Comparison of ENCODE assay signal across 25 cellular contexts in genomic region chr2:175432793-175433192, GRCh38.
"Had no signal": no experiment of that assay in that cellular context is flagged by ENCODE, and none has a peak within 500 bp of the region (broad histone marks: within the 10 kb centered on the region; RNA-seq: fewer than 3 reads in every experiment).

No MANE protein-coding gene starts in this region.

- H3K27ac Mint-ChIP-seq: activated B cell treated with CpG ODN at 0.5 μM for 24 hours; activated CD4-positive, alpha-beta memory T cell treated with anti-CD3 and anti-CD28 coated beads for 36 hours; activated naive CD4-positive, alpha-beta T cell treated with anti-CD3 and anti-CD28 coated beads for 36 hours; activated naive CD4-positive, alpha-beta T cell treated with anti-CD3 and anti-CD28 coated beads, Interleukin-2, amount 50 U/mL, for 72 hours; activated T-helper 1 cell treated with anti-CD3 and anti-CD28 coated beads, Interleukin-12 subunit alpha, Interleukin-12 subunit beta, Interleukin-2, Interleukin-4 antibody, amounts not matched to agents 30 ng/mL and 10 ng/mL and 1 ng/mL, durations not matched to agents 14 hours and 24 hours and 36 hours had no signal

- H3K9me3 Mint-ChIP-seq: activated CD4-positive, alpha-beta memory T cell treated with anti-CD3 and anti-CD28 coated beads for 36 hours; activated naive CD4-positive, alpha-beta T cell treated with anti-CD3 and anti-CD28 coated beads, Interleukin-2, amount 50 U/mL, for 72 hours; activated T-helper 1 cell treated with anti-CD3 and anti-CD28 coated beads, Interleukin-12 subunit alpha, Interleukin-12 subunit beta, Interleukin-2, Interleukin-4 antibody, amounts not matched to agents 30 ng/mL and 10 ng/mL and 1 ng/mL, durations not matched to agents 14 hours and 24 hours and 36 hours had no signal

- H3K36me3 ChIP-seq: adrenal gland, breast epithelium had no signal

- ATAC-seq: activated naive CD4-positive, alpha-beta T cell treated with anti-CD3 and anti-CD28 coated beads, Interleukin-2, amount 50 U/mL, for 72 hours; activated T-cell treated with anti-CD3 and anti-CD28 coated beads, Interleukin-2, amount 50 U/mL, for 4 hours; body of pancreas had no signal

- H3K36me3 Mint-ChIP-seq: activated CD4-positive, alpha-beta memory T cell treated with anti-CD3 and anti-CD28 coated beads for 36 hours; activated naive CD4-positive, alpha-beta T cell treated with anti-CD3 and anti-CD28 coated beads, Interleukin-2, amount 50 U/mL, for 72 hours had no signal

- H3K4me1 Mint-ChIP-seq: activated B cell treated with CpG ODN at 0.5 μM for 24 hours had no signal

- H3K4me3 Mint-ChIP-seq: activated B cell treated with CpG ODN at 0.5 μM for 24 hours; activated CD4-positive, alpha-beta memory T cell treated with anti-CD3 and anti-CD28 coated beads for 36 hours; activated naive CD4-positive, alpha-beta T cell treated with anti-CD3 and anti-CD28 coated beads for 36 hours; activated T-cell treated with anti-CD3 and anti-CD28 coated beads, Interleukin-2, amount 50 U/mL, for 4 hours; activated T-helper 1 cell treated with anti-CD3 and anti-CD28 coated beads, Interleukin-12 subunit alpha, Interleukin-12 subunit beta, Interleukin-2, Interleukin-4 antibody, amounts not matched to agents 30 ng/mL and 10 ng/mL and 1 ng/mL, durations not matched to agents 14 hours and 24 hours and 36 hours had no signal

- DNase-seq: activated B cell treated with CpG ODN at 0.5 μM for 24 hours; activated CD4-positive, alpha-beta memory T cell treated with anti-CD3 and anti-CD28 coated beads for 36 hours; activated CD4-positive, alpha-beta T cell treated with anti-CD3 and anti-CD28 coated beads for 4 hours; activated CD4-positive, alpha-beta T cell treated with anti-CD3 and anti-CD28 coated beads, Interleukin-2, amount 50 U/mL, for 1 hour; activated CD4-positive, CD25-positive, alpha-beta regulatory T cell treated with anti-CD3 and anti-CD28 coated beads, Interleukin-2, amount 50 U/mL, for 72 hours; activated CD8-positive, alpha-beta memory T cell treated with anti-CD3 and anti-CD28 coated beads, Interleukin-2, amount 50 U/mL, for 4 hours; activated gamma-delta T cell treated with Interleukin-2 at 50 U/mL for 16 hours; activated naive CD4-positive, alpha-beta T cell treated with anti-CD3 and anti-CD28 coated beads for 36 hours; activated T-cell treated with anti-CD3 and anti-CD28 coated beads for 4 hours; activated T-cell treated with anti-CD3 and anti-CD28 coated beads, Interleukin-2, amount 50 U/mL, for 4 hours; adrenal gland; body of pancreas; cerebellar nuclear complex; NCI-H2227 treated with DMSO at 0.1 percent for 48 hours; NCI-H446; NCI-H82; Right ventricle myocardium superior; SW 1271; T-helper 1 cell; T-helper 2 cell; T-helper 9 cell had no signal

- H3K27me3 ChIP-seq: adrenal gland, body of pancreas, breast epithelium had no signal

- H3K4me1 ChIP-seq: adrenal gland, body of pancreas, breast epithelium had no signal

- H3K4me3 ChIP-seq: adrenal gland, body of pancreas, breast epithelium had no signal

- H3K27ac ChIP-seq: adrenal gland, body of pancreas, breast epithelium, VCaP had no signal

- H3K27me3 Mint-ChIP-seq: activated B cell treated with CpG ODN at 0.5 μM for 24 hours; activated CD4-positive, alpha-beta memory T cell treated with anti-CD3 and anti-CD28 coated beads for 36 hours had no signal
